Comparison of ENCODE assay signal across 19 cellular contexts in the genomic region with DNA sequence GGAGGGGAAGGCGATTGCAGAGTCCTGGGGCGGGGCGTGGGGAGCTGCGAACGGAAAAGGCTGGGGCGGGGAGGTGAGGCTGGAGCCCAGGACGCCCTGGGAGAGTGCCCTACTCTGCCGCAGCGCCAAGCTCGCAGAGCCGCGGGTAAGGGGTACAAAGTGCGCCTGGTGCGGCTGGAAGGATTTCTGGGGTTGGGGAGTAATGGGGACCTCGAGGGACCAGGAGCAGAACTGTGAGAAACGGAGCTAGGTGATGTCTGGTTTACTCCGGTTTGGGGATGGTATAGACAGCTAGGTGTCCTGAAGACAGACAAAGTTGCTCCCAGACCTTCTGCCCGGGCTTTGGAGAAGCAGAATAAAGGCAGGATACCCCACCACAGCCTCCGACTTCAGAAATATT. TPM values are rescaled to one million over a fixed set of nuclear protein-coding genes. Genes with fewer than 3 reads are reported as not detected.
A peak's percentile ranks its signal among the peaks of the same experiment; 100 is the strongest.
DNase-seq lines count a peak whose midpoint lies in the region; ATAC-seq and TF ChIP-seq lines count a peak whose summit lies in the region.
"Had no signal": no experiment of that assay in that cellular context is flagged by ENCODE, and none has a peak within 500 bp of the region (broad histone marks: within the 10 kb centered on the region; RNA-seq: fewer than 3 reads in every experiment).

No MANE protein-coding gene starts in this region.

- H3K9me2 ChIP-seq in neural cell (ENCODE audit: insufficient read depth, low read length) = no peaks in the 10 kb centered on the region

- H3K9me3 ChIP-seq in cardiac muscle cell (ENCODE audit: low read depth) = no peaks in the 10 kb centered on the region
- H3K9me3 ChIP-seq in iPS DF 6.9 (ENCODE audit: control insufficient read depth, insufficient read depth, low read length) = no peaks in the 10 kb centered on the region
- H3K9me3 ChIP-seq in neural cell (ENCODE audit: low read length) = peaks cover 7% of the 10 kb centered on the region
- H3K9me3 ChIP-seq: adrenal gland, BE2C had no signal

- no peaks in the 10 kb centered on the region for H4K20me1 ChIP-seq in neural cell (ENCODE audit: insufficient read depth)

- peaks cover 12% of the 10 kb centered on the region for H3K4me1 Mint-ChIP-seq in type B pancreatic cell (ENCODE audit: unreplicated experiment)
- H3K4me1 Mint-ChIP-seq: activated CD4-positive, alpha-beta T cell treated with anti-CD3 and anti-CD28 coated beads, Interleukin-2, amount 10 ng/mL, durations not matched to agents 24 days and 14 days had no signal

- no peaks in the 10 kb centered on the region for H3K36me3 Mint-ChIP-seq in type B pancreatic cell

- no peak for TF ChIP-seq RAD21 in neural cell (conservative IDR thresholded peaks at IDR 0.05)

- no peak overlapping the region for H3K9ac ChIP-seq in neural cell (ENCODE audit: low read length)

- H3K36me3 ChIP-seq in cardiac muscle cell = no peaks in the 10 kb centered on the region
- H3K36me3 ChIP-seq in iPS DF 6.9 (ENCODE audit: control insufficient read depth, insufficient read depth, low read length) = no peaks in the 10 kb centered on the region
- no peaks in the 10 kb centered on the region for H3K36me3 ChIP-seq in neural cell (ENCODE audit: insufficient read depth, low read length)
- H3K36me3 ChIP-seq: adrenal gland, BE2C had no signal

- H3F3A ChIP-seq in neural cell (ENCODE audit: insufficient read depth, low read length, poor library complexity, severe bottlenecking) = no peaks in the 10 kb centered on the region

- H3K27me3 ChIP-seq in cardiac muscle cell = peaks cover 53% of the 10 kb centered on the region
- H3K27me3 ChIP-seq in iPS DF 6.9 (ENCODE audit: control insufficient read depth, insufficient read depth, low read length) = peaks cover 21% of the 10 kb centered on the region; the same call in 1 of the 2 replicates
- H3K27me3 ChIP-seq in neural cell (ENCODE audit: insufficient read depth, low read depth, low read length) = peaks cover 60% of the 10 kb centered on the region

- H3K27ac Mint-ChIP-seq in type B pancreatic cell = no peak overlapping the region
- H3K27ac Mint-ChIP-seq: activated CD4-positive, alpha-beta T cell treated with anti-CD3 and anti-CD28 coated beads, Interleukin-2, amount 10 ng/mL, durations not matched to agents 24 days and 14 days; stimulated activated naive CD8-positive, alpha-beta T cell treated with anti-CD3 and anti-CD28 coated beads, Interleukin-15, Interleukin-2, amounts not matched to agents 100 ng/mL and 50 ng/mL, for 24 hours had no signal

- peaks cover 6% of the 10 kb centered on the region for H3K9me3 Mint-ChIP-seq in type B pancreatic cell
- H3K9me3 Mint-ChIP-seq: activated CD4-positive, alpha-beta T cell treated with anti-CD3 and anti-CD28 coated beads, Interleukin-2, amount 10 ng/mL, durations not matched to agents 24 days and 14 days; stimulated activated naive CD8-positive, alpha-beta T cell treated with anti-CD3 and anti-CD28 coated beads, Interleukin-15, Interleukin-2, amounts not matched to agents 100 ng/mL and 50 ng/mL, for 24 hours had no signal

- H3K4me3 ChIP-seq in cardiac muscle cell (peak overlapping the region; percentile 50), iPS DF 6.9 (ENCODE audit: low read length) (peak overlapping the region; percentile 48; the same call in 1 of the 2 replicates), neural cell (ENCODE audit: low read length) (peak overlapping the region; percentile 80)

- no peak for ATAC-seq in HG03354 (IDR thresholded peaks at IDR 0.05; ENCODE audit: poor library complexity, severe bottlenecking, unreplicated experiment)

- WGBS in iPS DF 6.9 (ENCODE audit: insufficient coverage, insufficient read length) = no CpG with 5 or more reads among the region's 19 CpGs

- H3K27ac ChIP-seq in cardiac muscle cell (no peak overlapping the region), iPS DF 6.9 (ENCODE audit: low read length) (no peak overlapping the region), neural cell (ENCODE audit: low read length) (no peak overlapping the region)
- H3K27ac ChIP-seq: adrenal gland had no signal

- no peak for TF ChIP-seq EP300 in neural cell (conservative IDR thresholded peaks at IDR 0.05; ENCODE audit: poor library complexity, severe bottlenecking)

- H3K27me3 Mint-ChIP-seq in type B pancreatic cell = peaks cover 59% of the 10 kb centered on the region

- no peak overlapping the region for H3K4me2 ChIP-seq in neural cell (ENCODE audit: low read length)

- peak overlapping the region; percentile 78 for H3K4me3 Mint-ChIP-seq in type B pancreatic cell
- H3K4me3 Mint-ChIP-seq: activated CD4-positive, alpha-beta T cell treated with anti-CD3 and anti-CD28 coated beads, Interleukin-2, amount 10 ng/mL, durations not matched to agents 24 days and 14 days; stimulated activated naive CD8-positive, alpha-beta T cell treated with anti-CD3 and anti-CD28 coated beads, Interleukin-15, Interleukin-2, amounts not matched to agents 100 ng/mL and 50 ng/mL, for 24 hours had no signal

- H3K4me1 ChIP-seq in cardiac muscle cell (ENCODE audit: low read depth) = peaks cover 13% of the 10 kb centered on the region
- H3K4me1 ChIP-seq in iPS DF 6.9 (ENCODE audit: control insufficient read depth, insufficient read depth, low read length) = no peaks in the 10 kb centered on the region; the same call in 1 of the 2 replicates
- H3K4me1 ChIP-seq: BE2C had no signal

- no peak overlapping the region for H2AFZ ChIP-seq in neural cell (ENCODE audit: low read depth, low read length)

- intact Hi-C loops in cardiac septum (cut with DNase I) = loop anchor here (10.0 kb wide), 3 partner anchors 286 to 866 kb away; no protein-coding TSS in a partner anchor

- peak in 1 of 2 donors; percentile 13 for DNase-seq in cardiac muscle cell (ENCODE audit: low read depth in 1 of 2, low spot score in 1 of 2)
- DNase-seq in cardiac septum (ENCODE audit: low spot score) = no peak
- no peak for DNase-seq in iPS DF 6.9 (ENCODE audit: low read depth, low spot score)
- no peak for DNase-seq in type B pancreatic cell (ENCODE audit: extremely low spot score, unreplicated experiment)
- DNase-seq in SHP77 treated with DMSO at 0.1 percent for 48 hours (lab: John Stamatoyannopoulos, UW) = no peak
- DNase-seq in mucosa of gallbladder (ENCODE audit: low spot score) = no peak
- DNase-seq: 8988T; activated CD4-positive, alpha-beta T cell treated with anti-CD3 and anti-CD28 coated beads, Interleukin-2, amount 10 ng/mL, durations not matched to agents 24 days and 14 days; adrenal gland; EL; NCI-H1417; NCI-H2107; NCI-H524 treated with DMSO at 0.1 percent for 48 hours had no signal

- no peaks in the 10 kb centered on the region for H3K79me2 ChIP-seq in neural cell (replicated peaks; ENCODE audit: insufficient read depth, low read length)

- TF ChIP-seq CTCF in cardiac muscle cell (IDR thresholded peaks at IDR 0.05; ENCODE audit: low read depth, low read length) (no peak), neural cell (IDR thresholded peaks at IDR 0.05; ENCODE audit: poor library complexity, severe bottlenecking) (no peak), type B pancreatic cell (conservative IDR thresholded peaks at IDR 0.05) (no peak)

TF ChIP-seq in neural cell, 6 proteins besides CTCF, POLR2A, EP300 and RAD21:
- TF ChIP-seq MXI1 (conservative IDR thresholded peaks at IDR 0.05; ENCODE audit: poor library complexity, severe bottlenecking) (no peak), EZH2 (IDR thresholded peaks at IDR 0.05; ENCODE audit: borderline replicate concordance, insufficient read depth, low read length, poor library complexity, severe bottlenecking) (no peak), SMC3 (conservative IDR thresholded peaks at IDR 0.05; ENCODE audit: poor library complexity) (no peak), TAF1 (IDR thresholded peaks at IDR 0.05; ENCODE audit: low read depth) (no peak), POLR2AphosphoS5 (IDR thresholded peaks at IDR 0.05) (no peak)
- TF ChIP-seq, protein P1, sequence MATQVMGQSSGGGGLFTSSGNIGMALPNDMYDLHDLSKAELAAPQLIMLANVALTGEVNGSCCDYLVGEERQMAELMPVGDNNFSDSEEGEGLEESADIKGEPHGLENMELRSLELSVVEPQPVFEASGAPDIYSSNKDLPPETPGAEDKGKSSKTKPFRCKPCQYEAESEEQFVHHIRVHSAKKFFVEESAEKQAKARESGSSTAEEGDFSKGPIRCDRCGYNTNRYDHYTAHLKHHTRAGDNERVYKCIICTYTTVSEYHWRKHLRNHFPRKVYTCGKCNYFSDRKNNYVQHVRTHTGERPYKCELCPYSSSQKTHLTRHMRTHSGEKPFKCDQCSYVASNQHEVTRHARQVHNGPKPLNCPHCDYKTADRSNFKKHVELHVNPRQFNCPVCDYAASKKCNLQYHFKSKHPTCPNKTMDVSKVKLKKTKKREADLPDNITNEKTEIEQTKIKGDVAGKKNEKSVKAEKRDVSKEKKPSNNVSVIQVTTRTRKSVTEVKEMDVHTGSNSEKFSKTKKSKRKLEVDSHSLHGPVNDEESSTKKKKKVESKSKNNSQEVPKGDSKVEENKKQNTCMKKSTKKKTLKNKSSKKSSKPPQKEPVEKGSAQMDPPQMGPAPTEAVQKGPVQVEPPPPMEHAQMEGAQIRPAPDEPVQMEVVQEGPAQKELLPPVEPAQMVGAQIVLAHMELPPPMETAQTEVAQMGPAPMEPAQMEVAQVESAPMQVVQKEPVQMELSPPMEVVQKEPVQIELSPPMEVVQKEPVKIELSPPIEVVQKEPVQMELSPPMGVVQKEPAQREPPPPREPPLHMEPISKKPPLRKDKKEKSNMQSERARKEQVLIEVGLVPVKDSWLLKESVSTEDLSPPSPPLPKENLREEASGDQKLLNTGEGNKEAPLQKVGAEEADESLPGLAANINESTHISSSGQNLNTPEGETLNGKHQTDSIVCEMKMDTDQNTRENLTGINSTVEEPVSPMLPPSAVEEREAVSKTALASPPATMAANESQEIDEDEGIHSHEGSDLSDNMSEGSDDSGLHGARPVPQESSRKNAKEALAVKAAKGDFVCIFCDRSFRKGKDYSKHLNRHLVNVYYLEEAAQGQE (IDR thresholded peaks at IDR 0.05; ENCODE audit: borderline replicate concordance) = no peak

RNA-seq across cellular contexts. Expression of a gene that starts 0.7 kb away (rescaled TPM):
- 8.4 and 10.5 TPM in 2 replicates for total RNA-seq in cardiac muscle cell
- 4.7 and 5.4 TPM in 2 replicates for polyA plus RNA-seq in cardiac muscle cell
- total RNA-seq in cardiac septum = not detected
- polyA plus RNA-seq in neural cell = not detected in 2 replicates
- not detected in 2 replicates for polyA minus RNA-seq in neural cell
- 1.1 and 5.0 TPM in 2 replicates for total RNA-seq in type B pancreatic cell (ENCODE audit: low replicate concordance)
- total RNA-seq in mucosa of gallbladder = not detected
- total RNA-seq: activated CD4-positive, alpha-beta T cell treated with anti-CD3 and anti-CD28 coated beads, Interleukin-2, amount 10 ng/mL, durations not matched to agents 24 days and 14 days; adrenal gland; mesenteric fat pad; sciatic nerve had no signal
- polyA plus RNA-seq: adrenal gland had no signal
